Comparison of ENCODE assay signal across 14 cellular contexts in genomic region chr14:23577710-23578392, GRCh38. TPM values are rescaled to one million over a fixed set of nuclear protein-coding genes. Genes with fewer than 3 reads are reported as not detected.
DNase-seq lines count a peak whose midpoint lies in the region; ATAC-seq and TF ChIP-seq lines count a peak whose summit lies in the region.
"Had no signal": no experiment of that assay in that cellular context is flagged by ENCODE, and none has a peak within 500 bp of the region (broad histone marks: within the 10 kb centered on the region; RNA-seq: fewer than 3 reads in every experiment).

No MANE protein-coding gene starts in this region.

- DNase-seq in GM06990 (ENCODE audit: extremely low read depth, insufficient read length) (no peak), H9 (peak; percentile 66), nephron progenitor cell (peak; percentile 51), HFFc6 (no peak), RWPE1 (ENCODE audit: low spot score) (no peak), NCI-H1436 (lab: John Stamatoyannopoulos, UW) (no peak)
- DNase-seq in effector memory CD4-positive, alpha-beta T cell = no peak
- DNase-seq: CD8-positive, alpha-beta memory T cell; naive thymus-derived CD4-positive, alpha-beta T cell; NCI-H2081 treated with DMSO at 0.1 percent for 48 hours; Peyer's patch; stimulated activated CD8-positive, alpha-beta memory T cell treated with anti-CD3 and anti-CD28 coated beads, Interleukin-4, amount 100 ng/mL, for 48 hours; T1000 had no signal

- H3K9ac ChIP-seq in H9 (ENCODE audit: extremely low read depth, insufficient read length, low read length) = no peak overlapping the region

- H3K27me3 Mint-ChIP-seq in H9 (ENCODE audit: low read depth) = peaks cover 71% of the 10 kb centered on the region
- peaks cover 72% of the 10 kb centered on the region for H3K27me3 Mint-ChIP-seq in nephron progenitor cell (ENCODE audit: low read depth, poor library complexity)
- peaks cover 29% of the 10 kb centered on the region for H3K27me3 Mint-ChIP-seq in HFFc6 (ENCODE audit: insufficient read depth)

- peaks cover 5% of the 10 kb centered on the region for H4K20me1 ChIP-seq in H9 (ENCODE audit: control insufficient read depth, insufficient read depth, insufficient read length)

- H3K4me3 ChIP-seq in GM06990 (replicated peaks; ENCODE audit: low read depth, low read length) = peak overlapping the region; percentile 60
- peak overlapping the region; percentile 29 for H3K4me3 ChIP-seq in effector memory CD4-positive, alpha-beta T cell (ENCODE audit: insufficient read depth, low read depth, low read length, poor library complexity, severe bottlenecking)

- no peak overlapping the region for H3K14ac ChIP-seq in H9 (ENCODE audit: insufficient read depth, low read length)

- no peak overlapping the region for H3K4ac ChIP-seq in H9 (ENCODE audit: low read depth, low read length)

- no peak overlapping the region for H3K23ac ChIP-seq in H9 (ENCODE audit: insufficient read length, low read depth, low read length)

- H2BK20ac ChIP-seq in H9 (ENCODE audit: low read depth, low read length, poor library complexity, severe bottlenecking) = no peak overlapping the region

- no peak overlapping the region for H2AFZ ChIP-seq in H9 (ENCODE audit: low read length)

- no peaks in the 10 kb centered on the region for H3K79me2 ChIP-seq in H9 (ENCODE audit: insufficient read depth, low read length)

- H3K4me3 Mint-ChIP-seq in H9 (peak overlapping the region; percentile 57 to 93), nephron progenitor cell (peak overlapping the region; percentile 79), HFFc6 (no peak overlapping the region)

- no peaks in the 10 kb centered on the region for H3K36me3 ChIP-seq in GM06990 (ENCODE audit: control insufficient read depth, insufficient read depth, low read length)
- H3K36me3 ChIP-seq in effector memory CD4-positive, alpha-beta T cell (ENCODE audit: control insufficient read depth, insufficient read depth, low read length) = no peaks in the 10 kb centered on the region
- H3K36me3 ChIP-seq: Peyer's patch had no signal

- H3K36me3 Mint-ChIP-seq in H9 (ENCODE audit: insufficient read depth in 1 of 3, low read depth in 3 of 3) (peaks cover 0 to 24% (median 16%) of the 10 kb centered on the region in 3 experiments; a peak in 5 of 7 replicates), nephron progenitor cell (ENCODE audit: low read depth) (peaks cover 10% of the 10 kb centered on the region), HFFc6 (ENCODE audit: low read depth) (no peaks in the 10 kb centered on the region)
- H3K36me3 Mint-ChIP-seq: CD8-positive, alpha-beta memory T cell; naive thymus-derived CD4-positive, alpha-beta T cell had no signal

- H3K4me1 ChIP-seq in H9 (ENCODE audit: insufficient read depth, low read length) = peaks cover 3% of the 10 kb centered on the region; the same call in 1 of the 2 replicates
- H3K4me1 ChIP-seq in effector memory CD4-positive, alpha-beta T cell (ENCODE audit: control insufficient read depth, insufficient read depth, low read length, poor library complexity, severe bottlenecking) = peaks cover 23% of the 10 kb centered on the region

- no peaks in the 10 kb centered on the region for H3K9me3 ChIP-seq in H9 (ENCODE audit: control insufficient read depth, low read depth, low read length)
- no peaks in the 10 kb centered on the region for H3K9me3 ChIP-seq in effector memory CD4-positive, alpha-beta T cell (ENCODE audit: control insufficient read depth, low read length)
- H3K9me3 ChIP-seq: Peyer's patch had no signal

- POLR2A ChIA-PET in RWPE1 (lab: Yijun Ruan, JAX; ENCODE audit: low non-redundant PET) = no interaction called here

- H3T11ph ChIP-seq in H9 (ENCODE audit: low read length) = no peak overlapping the region

- no peak overlapping the region for H2BK15ac ChIP-seq in H9 (ENCODE audit: low read depth, low read length)

- H3K4me2 ChIP-seq in H9 (ENCODE audit: insufficient read depth, insufficient read length, low read length) = peak overlapping the region; percentile 88

- H3K27ac Mint-ChIP-seq in H9 (peak overlapping the region in 1 of 3 experiments; percentile 92; a peak in 2 of 7 replicates), nephron progenitor cell (no peak overlapping the region), HFFc6 (no peak overlapping the region)

- WGBS in H9 (ENCODE audit: extremely low coverage, insufficient read length, low lambda C conversion rate) = no CpG with 5 or more reads among the region's 24 CpGs

- no peak overlapping the region for H2AK5ac ChIP-seq in H9 (ENCODE audit: insufficient read length, low read length)

- no peaks in the 10 kb centered on the region; a peak in 1 of 5 replicates for H3K9me3 Mint-ChIP-seq in H9
- no peaks in the 10 kb centered on the region for H3K9me3 Mint-ChIP-seq in nephron progenitor cell
- H3K9me3 Mint-ChIP-seq in HFFc6 = no peaks in the 10 kb centered on the region

- H4K8ac ChIP-seq in H9 (replicated peaks; ENCODE audit: insufficient read length, low read depth, low read length) = no peak overlapping the region

- CTCF ChIA-PET in RWPE1 (lab: Yijun Ruan, JAX) = interaction anchor here (0.6 kb wide), 2 partner anchors 532 to 1984 kb away, joined by 3 to 4 read pairs; no protein-coding TSS in a partner anchor

- H2BK12ac ChIP-seq in H9 (ENCODE audit: insufficient read length, low read depth, low read length) = no peak overlapping the region

- TF ChIP-seq CTCF in GM06990 (IDR thresholded peaks at IDR 0.05; ENCODE audit: insufficient read depth, low read length, poor library complexity, severe bottlenecking) (no peak), H9 (conservative IDR thresholded peaks at IDR 0.05) (no peak), nephron progenitor cell (IDR thresholded peaks at IDR 0.05) (no peak), HFFc6 (IDR thresholded peaks at IDR 0.05) (no peak), RWPE1 (conservative IDR thresholded peaks at IDR 0.05; ENCODE audit: low read depth) (no peak)

- no peak overlapping the region for H2BK5ac ChIP-seq in H9 (ENCODE audit: insufficient read length, low read length)

- H3K79me1 ChIP-seq in H9 (ENCODE audit: insufficient read depth, low read depth, low read length, poor library complexity, severe bottlenecking) = no peaks in the 10 kb centered on the region

- H2BK120ac ChIP-seq in H9 (ENCODE audit: low read depth, low read length, poor library complexity, severe bottlenecking) = no peak overlapping the region

- H3K56ac ChIP-seq in H9 (ENCODE audit: insufficient read length, low read depth, low read length) = no peak overlapping the region

- H3K27ac ChIP-seq in H9 (ENCODE audit: insufficient read length, low read depth, low read length) = no peak overlapping the region
- H3K27ac ChIP-seq in effector memory CD4-positive, alpha-beta T cell (ENCODE audit: insufficient read depth, low read length, poor library complexity, severe bottlenecking) = no peak overlapping the region
- H3K27ac ChIP-seq in RWPE1 = no peak overlapping the region
- H3K27ac ChIP-seq: Peyer's patch had no signal

- no peak overlapping the region for H4K5ac ChIP-seq in H9 (ENCODE audit: insufficient read length, low read depth, low read length)

- no peak overlapping the region for H4K91ac ChIP-seq in H9 (ENCODE audit: insufficient read length, low read depth, low read length)

- H3K18ac ChIP-seq in H9 (ENCODE audit: insufficient read length, low read depth, low read length) = no peak overlapping the region

- H3K4me1 Mint-ChIP-seq in H9 (peaks cover 20 to 39% of the 10 kb centered on the region in 2 experiments), nephron progenitor cell (peaks cover 44% of the 10 kb centered on the region), HFFc6 (ENCODE audit: low read depth) (no peaks in the 10 kb centered on the region)

- peaks cover 33% of the 10 kb centered on the region for H3K23me2 ChIP-seq in H9 (ENCODE audit: insufficient read length, low read depth, low read length, poor library complexity, severe bottlenecking)

- no peak for ATAC-seq in HG03469 (IDR thresholded peaks at IDR 0.05; ENCODE audit: unreplicated experiment)
- ATAC-seq: naive thymus-derived CD4-positive, alpha-beta T cell had no signal

- H3K27me3 ChIP-seq in GM06990 (replicated peaks; ENCODE audit: control insufficient read depth, insufficient read depth, low read length) (no peaks in the 10 kb centered on the region; the same call in 1 of the 2 replicates), H9 (ENCODE audit: insufficient read depth, low read length) (peaks cover 7% of the 10 kb centered on the region; the same call in 1 of the 2 replicates)
- H3K27me3 ChIP-seq in effector memory CD4-positive, alpha-beta T cell (replicated peaks; ENCODE audit: control insufficient read depth, insufficient read depth, low read length, poor library complexity, severe bottlenecking) = peaks cover 36% of the 10 kb centered on the region

RNA-seq across cellular contexts. Expression of gene JPH4, which starts 0.7 kb away (rescaled TPM):
- 6.7 and 6.8 TPM in 2 replicates for total RNA-seq in H9 (2021)
- not detected for total RNA-seq in HFFc6 (2021; fragmentation: NEBNext Ultra II Directional; extraction: Animal tissue kit (Norgen Biotek cat#: 25700))

RNA-seq across cellular contexts. Expression of gene AP1G2, which starts 10.3 kb away (rescaled TPM):
- 107 and 121 TPM in 2 replicates for total RNA-seq in H9 (2021)
- 1 to 10 TPM; 1.6 to 8.3 (median 2.2) TPM for total RNA-seq in HFFc6 (2021; fragmentation: NEBNext Ultra II Directional; extraction: Animal tissue kit (Norgen Biotek cat#: 25700))

RNA-seq across cellular contexts. Expression of gene THTPA, which starts 21.8 kb away (rescaled TPM):
- total RNA-seq in H9 (2021) = 13.4 and 15.6 TPM in 2 replicates
- total RNA-seq in HFFc6 (2021; fragmentation: NEBNext Ultra II Directional; extraction: Animal tissue kit (Norgen Biotek cat#: 25700)) = 10 to 100 TPM; 10.4 to 14.1 (median 11.0) TPM

RNA-seq across cellular contexts. Expression of gene ZFHX2, which starts 26.3 kb away (rescaled TPM):
- total RNA-seq in H9 (2021) = 19.2 and 19.4 TPM in 2 replicates
- 1 to 10 TPM in 4 of 6 experiments, under 1 TPM in 2; 0.63 to 4.2 (median 1.7) TPM for total RNA-seq in HFFc6 (2021; fragmentation: NEBNext Ultra II Directional; extraction: Animal tissue kit (Norgen Biotek cat#: 25700))

RNA-seq across cellular contexts. Expression of gene DHRS2, which starts 58.3 kb away (rescaled TPM):
- total RNA-seq in H9 (2021) = 0.66 and 0.77 TPM in 2 replicates
- under 1 TPM; 0.31 to 0.91 (median 0.51) TPM for total RNA-seq in HFFc6 (2021; fragmentation: NEBNext Ultra II Directional; extraction: Animal tissue kit (Norgen Biotek cat#: 25700))
- total RNA-seq: Peyer's patch had no signal

Comparison
In these comparisons a context has a peak if more than half of its experiments do, and no peak if none do; other contexts are left out.
1. DNase-seq: peak in H9 (single experiment) and nephron progenitor cell (single experiment); none in GM06990 (single experiment), effector memory CD4-positive, alpha-beta T cell (0 of 3), HFFc6 (single experiment), RWPE1 (single experiment) and NCI-H1436 (single experiment).
2. RNA of gene AP1G2, which starts 10.3 kb away (total RNA-seq): 107 to 121 TPM in H9; 1.6 to 8.3 TPM in HFFc6; every median in the first group is over 10 times any median in the second.